In genomic region chr7:67019562-67020390, GRCh38 we compare ENCODE assay signal across 9 cellular contexts. TPM values are rescaled to one million over a fixed set of nuclear protein-coding genes. Genes with fewer than 3 reads are reported as not detected.
A peak's percentile ranks its signal among the peaks of the same experiment; 100 is the strongest.
DNase-seq lines count a peak whose midpoint lies in the region; ATAC-seq and TF ChIP-seq lines count a peak whose summit lies in the region.
"Had no signal": no experiment of that assay in that cellular context is flagged by ENCODE, and none has a peak within 500 bp of the region (broad histone marks: within the 10 kb centered on the region; RNA-seq: fewer than 3 reads in every experiment).

No MANE protein-coding gene starts in this region.

- H3K4me3 ChIP-seq in AG10803 (ENCODE audit: low read length), result no peak overlapping the region

- no peak for TF ChIP-seq CTCF in AG10803 (conservative IDR thresholded peaks at IDR 0.05; ENCODE audit: low read length)

- peak; percentile 59 for DNase-seq in AG10803 (ENCODE audit: low read depth)
- peak; percentile 25 for DNase-seq in HCEC 1CT
- peak; percentile 6 for DNase-seq in NCI-H526 treated with DMSO at 0.1 percent for 48 hours (lab: John Stamatoyannopoulos, UW)
- DNase-seq in dermis microvascular lymphatic vessel endothelial cell (ENCODE audit: low read depth in 2 of 2), result peak; percentile 63
- DNase-seq in SW 1271 (lab: John Stamatoyannopoulos, UW), result no peak
- DNase-seq: DMS79 treated with DMSO at 0.1 percent for 48 hours had no signal

- no peak for ATAC-seq in HG02642 (IDR thresholded peaks at IDR 0.05; ENCODE audit: poor library complexity, unreplicated experiment)
- ATAC-seq in HG02763 (IDR thresholded peaks at IDR 0.05; ENCODE audit: unreplicated experiment), result no peak
- ATAC-seq in HG02571 (IDR thresholded peaks at IDR 0.05; ENCODE audit: unreplicated experiment), result no peak

RNA-seq across cellular contexts. Expression of gene TYW1, which starts 23.1 kb away (rescaled TPM):
- 12.5 and 12.6 TPM in 2 replicates for total RNA-seq in dermis microvascular lymphatic vessel endothelial cell

RNA-seq across cellular contexts. Expression of gene SBDS, which starts 24.4 kb away (rescaled TPM):
- total RNA-seq in dermis microvascular lymphatic vessel endothelial cell, result 61.2 and 71.8 TPM in 2 replicates

Comparison
In these comparisons a context has a peak if more than half of its experiments do, and no peak if none do; other contexts are left out.
1. DNase-seq: peak in AG10803 (single experiment), HCEC 1CT (single experiment), NCI-H526 treated with DMSO at 0.1 percent for 48 hours (single experiment) and dermis microvascular lymphatic vessel endothelial cell (2 of 2); none in SW 1271 (0 of 2).